1 cellular context compared by ENCODE assay signal in genomic region chr11:1520987-1521349, GRCh38.
TF ChIP-seq lines count a peak whose summit lies in the region.

No MANE protein-coding gene starts in this region.

TF ChIP-seq in GM12878, 131 proteins besides CTCF, POLR2A, EP300 and RAD21:
- TF ChIP-seq SIX5 (IDR thresholded peaks at IDR 0.05; ENCODE audit: low read depth, low read length, severe bottlenecking): no peak
- TF ChIP-seq SUZ12 (IDR thresholded peaks at IDR 0.05; ENCODE audit: unreplicated experiment): no peak
- peak; percentile 77 for TF ChIP-seq ZNF687 (IDR thresholded peaks at IDR 0.05)
- TF ChIP-seq, protein P1, sequence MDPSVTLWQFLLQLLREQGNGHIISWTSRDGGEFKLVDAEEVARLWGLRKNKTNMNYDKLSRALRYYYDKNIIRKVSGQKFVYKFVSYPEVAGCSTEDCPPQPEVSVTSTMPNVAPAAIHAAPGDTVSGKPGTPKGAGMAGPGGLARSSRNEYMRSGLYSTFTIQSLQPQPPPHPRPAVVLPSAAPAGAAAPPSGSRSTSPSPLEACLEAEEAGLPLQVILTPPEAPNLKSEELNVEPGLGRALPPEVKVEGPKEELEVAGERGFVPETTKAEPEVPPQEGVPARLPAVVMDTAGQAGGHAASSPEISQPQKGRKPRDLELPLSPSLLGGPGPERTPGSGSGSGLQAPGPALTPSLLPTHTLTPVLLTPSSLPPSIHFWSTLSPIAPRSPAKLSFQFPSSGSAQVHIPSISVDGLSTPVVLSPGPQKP (IDR thresholded peaks at IDR 0.05; ENCODE audit: low read depth, low read length): 0 out of 2 replicates have a peak, but pooled peaks have one; percentile 6
- no peak for TF ChIP-seq SIN3A (IDR thresholded peaks at IDR 0.05; ENCODE audit: low read depth, low read length)
- TF ChIP-seq, protein P2, sequence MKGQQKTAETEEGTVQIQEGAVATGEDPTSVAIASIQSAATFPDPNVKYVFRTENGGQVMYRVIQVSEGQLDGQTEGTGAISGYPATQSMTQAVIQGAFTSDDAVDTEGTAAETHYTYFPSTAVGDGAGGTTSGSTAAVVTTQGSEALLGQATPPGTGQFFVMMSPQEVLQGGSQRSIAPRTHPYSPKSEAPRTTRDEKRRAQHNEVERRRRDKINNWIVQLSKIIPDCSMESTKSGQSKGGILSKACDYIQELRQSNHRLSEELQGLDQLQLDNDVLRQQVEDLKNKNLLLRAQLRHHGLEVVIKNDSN (IDR thresholded peaks at IDR 0.05; ENCODE audit: borderline replicate concordance, extremely low read length, insufficient read depth, low read depth, low read length): no peak
- TF ChIP-seq TCF12 (IDR thresholded peaks at IDR 0.05; ENCODE audit: low read depth, low read length): 0 out of 2 replicates have a peak, but pooled peaks have one; percentile 3
- TF ChIP-seq RUNX3 (IDR thresholded peaks at IDR 0.05; ENCODE audit: low read length): no peak
- TF ChIP-seq SPI1 (IDR thresholded peaks at IDR 0.05; ENCODE audit: borderline replicate concordance, insufficient read depth, low read depth, low read length): no peak
TF ChIP-seq in GM12878: peak in this region for 3.
